ENCODE assay signal across 8 cellular contexts in the genomic region with DNA sequence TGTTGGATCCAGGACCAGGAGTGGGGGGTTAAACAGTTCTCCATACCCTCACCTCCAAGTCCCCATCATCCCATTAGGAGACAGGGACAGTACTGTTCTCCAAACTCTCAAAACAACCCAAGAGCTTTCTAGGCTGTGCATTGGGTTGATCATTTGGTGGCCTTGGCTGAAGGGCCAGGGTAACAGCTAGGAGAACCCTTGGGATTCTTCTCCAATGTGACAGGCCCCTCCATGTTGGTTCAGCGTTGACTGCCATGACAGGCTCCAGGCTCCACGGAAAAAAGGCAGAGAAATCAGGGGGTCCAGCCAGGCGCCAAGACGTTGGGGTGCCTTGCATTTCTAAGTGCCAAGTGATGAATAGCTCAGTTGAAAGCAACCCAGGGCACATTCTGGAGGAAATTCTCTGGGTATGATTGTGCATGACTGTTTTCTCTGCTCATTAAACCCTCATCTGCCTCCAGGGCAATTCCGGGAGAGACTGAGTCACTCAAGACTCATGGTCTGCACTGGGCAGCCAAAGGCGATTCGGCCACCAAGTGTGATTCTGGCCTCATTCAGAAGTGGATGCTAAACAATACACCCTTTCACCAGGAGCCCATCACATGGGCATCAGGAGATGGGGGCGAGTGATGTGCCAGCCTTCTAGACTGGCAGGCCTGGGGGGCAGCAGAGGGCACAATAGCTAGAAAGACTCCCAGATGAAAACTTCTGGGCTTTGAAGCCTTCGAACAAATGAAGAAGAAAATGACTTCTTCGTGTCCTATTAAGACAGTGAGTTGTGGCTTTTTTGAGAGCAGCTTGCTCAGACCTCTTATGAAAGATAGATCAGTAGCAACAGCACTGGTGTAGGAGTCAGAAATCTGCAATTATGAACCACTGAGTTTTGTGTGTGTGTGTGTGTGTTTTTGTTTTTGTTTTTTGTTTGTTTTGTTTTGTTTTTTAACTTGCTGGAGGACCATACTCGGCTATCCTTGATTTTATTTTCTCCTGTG. TPM values are rescaled to one million over a fixed set of nuclear protein-coding genes. Genes with fewer than 3 reads are reported as not detected.
DNase-seq lines count a peak whose midpoint lies in the region; ATAC-seq and TF ChIP-seq lines count a peak whose summit lies in the region.

No MANE protein-coding gene starts in this region.

- peak; percentile 94 for DNase-seq in AG10803 (ENCODE audit: low read depth)
- peak; percentile 97 for DNase-seq in NCI-H226
- peak in 48 of 61 donors; percentile 3 to 75 (median 31) for DNase-seq in caudate nucleus (lab: John Stamatoyannopoulos, UW)
- peak; percentile 57 for DNase-seq in myocyte (ENCODE audit: low read depth)
- no peak for DNase-seq in cortex of kidney (lab: John Stamatoyannopoulos, UW)
- DNase-seq in SKM-1 treated with dmso at 0.1 percent for 144 hours (lab: John Stamatoyannopoulos, UW; ENCODE audit: unreplicated experiment), result no peak
- DNase-seq in DMS79 (lab: John Stamatoyannopoulos, UW), result no peak

- TF ChIP-seq CTCF in AG10803 (conservative IDR thresholded peaks at IDR 0.05; ENCODE audit: low read length), result no peak

- no peak overlapping the region; the same call in 1 of the 2 replicates for H3K4me3 ChIP-seq in AG10803 (ENCODE audit: low read length)

- no peak overlapping the region for H3K27ac ChIP-seq in caudate nucleus (ENCODE audit: low read depth, low read length)

- peak; percentile 15 for ATAC-seq in GM19438 (IDR thresholded peaks at IDR 0.05; ENCODE audit: low read depth, unreplicated experiment)

RNA-seq across cellular contexts. Expression of a gene that starts 27.7 kb away (rescaled TPM):
- total RNA-seq in myocyte, result 62.9 and 95.4 TPM in 2 replicates
- 96.3 TPM for polyA plus RNA-seq in myocyte (2012)

Comparison
In these comparisons a context has a peak if more than half of its experiments do, and no peak if none do; other contexts are left out.
1. DNase-seq: peak in AG10803 (single experiment), NCI-H226 (single experiment), caudate nucleus (48 of 61) and myocyte (single experiment); none in cortex of kidney (single experiment), SKM-1 treated with dmso at 0.1 percent for 144 hours (single experiment) and DMS79 (single experiment).